Comparison of ENCODE assay signal across 8 cellular contexts in genomic region chr12:26156201-26156871, GRCh38. TPM values are rescaled to one million over a fixed set of nuclear protein-coding genes. Genes with fewer than 3 reads are reported as not detected.
DNase-seq lines count a peak whose midpoint lies in the region; ATAC-seq and TF ChIP-seq lines count a peak whose summit lies in the region.

No MANE protein-coding gene starts in this region.

- peak; percentile 9 for DNase-seq in kidney epithelial cell (ENCODE audit: low read depth)
- DNase-seq in NK-92 treated with Interleukin-12 subunit alpha and Interleukin-12 subunit beta, amount 100 ng/mL, for 24 hours (lab: John Stamatoyannopoulos, UW): no peak
- no peak for DNase-seq in NCI-H1048 (lab: John Stamatoyannopoulos, UW)
- no peak for DNase-seq in type B pancreatic cell (ENCODE audit: extremely low spot score, unreplicated experiment)
- no peak for DNase-seq in cerebellar cortex (ENCODE audit: low spot score)

- peaks cover 4% of the 10 kb centered on the region for H3K9me3 Mint-ChIP-seq in type B pancreatic cell

- H3K4me3 Mint-ChIP-seq in type B pancreatic cell: no peak overlapping the region

- H3K27ac Mint-ChIP-seq in type B pancreatic cell: no peak overlapping the region

- no peaks in the 10 kb centered on the region for H3K27me3 ChIP-seq in kidney epithelial cell (ENCODE audit: control insufficient read depth, insufficient read depth, low read length)

- no peak overlapping the region for H3K4me3 ChIP-seq in kidney epithelial cell (ENCODE audit: low read depth, low read length)

- TF ChIP-seq CTCF in kidney epithelial cell (IDR thresholded peaks at IDR 0.05; ENCODE audit: insufficient read depth, low read length, poor library complexity, severe bottlenecking): no peak
- TF ChIP-seq CTCF in type B pancreatic cell (conservative IDR thresholded peaks at IDR 0.05): no peak

- peak; percentile 33 for TF ChIP-seq POLR2A in GM18526 (IDR thresholded peaks at IDR 0.05; ENCODE audit: extremely low read depth, insufficient read length)

- H3K36me3 Mint-ChIP-seq in type B pancreatic cell: peaks cover 4% of the 10 kb centered on the region

- ATAC-seq in GM21737 (IDR thresholded peaks at IDR 0.05; ENCODE audit: unreplicated experiment) (peak; percentile 79), HG03565 (IDR thresholded peaks at IDR 0.05; ENCODE audit: unreplicated experiment) (peak; percentile 79)

- H3K36me3 ChIP-seq in kidney epithelial cell (ENCODE audit: control insufficient read depth, insufficient read depth, low read length): no peaks in the 10 kb centered on the region

- H3K4me1 Mint-ChIP-seq in type B pancreatic cell (ENCODE audit: unreplicated experiment): no peaks in the 10 kb centered on the region

- H3K27me3 Mint-ChIP-seq in type B pancreatic cell: peaks cover 16% of the 10 kb centered on the region

RNA-seq across cellular contexts. Expression of gene BHLHE41, which starts 31.5 kb away (rescaled TPM):
- total RNA-seq in kidney epithelial cell (1.6 and 9.0 TPM in 2 replicates), type B pancreatic cell (ENCODE audit: low replicate concordance) (5.8 and 12.5 TPM in 2 replicates)

RNA-seq across cellular contexts. Expression of gene SSPN, which starts 39.0 kb away (rescaled TPM):
- total RNA-seq in kidney epithelial cell (1.7 and 7.1 TPM in 2 replicates), type B pancreatic cell (ENCODE audit: low replicate concordance) (2.9 and 11.3 TPM in 2 replicates)
